ENCODE assay signal across 9 cellular contexts in genomic region chr19:10855879-10856522, GRCh38. TPM values are rescaled to one million over a fixed set of nuclear protein-coding genes. Genes with fewer than 3 reads are reported as not detected.
DNase-seq lines count a peak whose midpoint lies in the region; ATAC-seq, FAIRE-seq and TF ChIP-seq lines count a peak whose summit lies in the region.
"Had no signal": no experiment of that assay in that cellular context is flagged by ENCODE, and none has a peak within 500 bp of the region (broad histone marks: within the 10 kb centered on the region; RNA-seq: fewer than 3 reads in every experiment).

No MANE protein-coding gene starts in this region.

- ATAC-seq in pancreas, result peak in 3 of 4 donors; percentile 46 to 75 (median 66)

- no peaks in the 10 kb centered on the region for H3K9me3 ChIP-seq in pancreas

- H3K4me3 ChIP-seq in LNCaP clone FGC (ENCODE audit: low read depth, low read length) (no peak overlapping the region), cardiac fibroblast (replicated peaks in 1 of 2; ENCODE audit: low read depth in 2 of 2, low read length in 2 of 2) (no peak overlapping the region), pancreas (no peak overlapping the region)

- no peak overlapping the region for H3K27ac ChIP-seq in pancreas

- H3K27me3 ChIP-seq in pancreas, result no peaks in the 10 kb centered on the region

- WGBS in pancreas, 2 donors, result 71 to 78% methylated on average over 5 of the region's 5 CpGs

- H3K4me1 ChIP-seq in pancreas, result no peaks in the 10 kb centered on the region

- no peak for FAIRE-seq in pancreas (lab: Jason Lieb, UNC)

- TF ChIP-seq CTCF in LNCaP clone FGC (IDR thresholded peaks at IDR 0.05; ENCODE audit: control insufficient read depth, extremely low read depth, insufficient read depth), result peak; percentile 16; the same call in 1 of the 2 replicates
- peak; percentile 67 for TF ChIP-seq CTCF in cardiac fibroblast (IDR thresholded peaks at IDR 0.05; ENCODE audit: low read depth, low read length)
- peak; percentile 16 to 50 (median 42) for TF ChIP-seq CTCF in pancreas (IDR thresholded peaks at IDR 0.05)

- no peaks in the 10 kb centered on the region for H3K36me3 ChIP-seq in pancreas

- intact Hi-C loops in pancreas (cut with DNase I) (no loop called here), head of caudate nucleus (cut with DNase I) (no loop called here)

- DNase-seq in NCI-H510A treated with DMSO at 0.1 percent for 48 hours (lab: John Stamatoyannopoulos, UW) (peak; percentile 33), NCI-H510A (lab: John Stamatoyannopoulos, UW) (no peak), LNCaP clone FGC (ENCODE audit: low read depth) (no peak), cardiac fibroblast (ENCODE audit: low read depth in 2 of 2) (peak; percentile 25 to 28), pancreas (peak in 1 of 6 donors; percentile 64), NCI-H2029 treated with DMSO at 0.1 percent for 48 hours (lab: John Stamatoyannopoulos, UW) (no peak), head of caudate nucleus (no peak), middle frontal gyrus (ENCODE audit: extremely low spot score, low spot score) (no peak)
- DNase-seq: naive B cell had no signal

RNA-seq across cellular contexts. Expression of gene C19orf38, which starts 7.8 kb away (rescaled TPM):
- total RNA-seq in pancreas, result under 1 TPM in 5 of 6 donors, not detected in 1; 0.47 to 1.00 (median 0.75) TPM
- under 1 TPM; 0.31 to 0.99 TPM for polyA plus RNA-seq in pancreas

RNA-seq across cellular contexts. Expression of gene CARM1, which starts 15.4 kb away (rescaled TPM):
- 10 to 100 TPM; 13.0 to 24.7 (median 16.0) TPM for total RNA-seq in pancreas
- 10 to 100 TPM; 16.6 to 21.1 TPM for polyA plus RNA-seq in pancreas

RNA-seq across cellular contexts. Expression of gene TMED1, which starts 20.0 kb away (rescaled TPM):
- total RNA-seq in pancreas, result 10 to 100 TPM; 13.6 to 22.6 (median 18.7) TPM
- polyA plus RNA-seq in pancreas, result 10 to 100 TPM; 19.3 to 32.3 TPM

Comparison
In these comparisons a context has a peak if more than half of its experiments do, and no peak if none do; other contexts are left out.
1. DNase-seq: peak in NCI-H510A treated with DMSO at 0.1 percent for 48 hours (single experiment) and cardiac fibroblast (2 of 2); none in NCI-H510A (single experiment), LNCaP clone FGC (single experiment), NCI-H2029 treated with DMSO at 0.1 percent for 48 hours (single experiment), head of caudate nucleus (0 of 42) and middle frontal gyrus (single experiment).
2. CTCF ChIP-seq: peak in every context shown above with its lines; median percentile 67 in cardiac fibroblast; 42 in pancreas; 16 in LNCaP clone FGC.